ENCODE assay signal across 19 cellular contexts in the genomic region with DNA sequence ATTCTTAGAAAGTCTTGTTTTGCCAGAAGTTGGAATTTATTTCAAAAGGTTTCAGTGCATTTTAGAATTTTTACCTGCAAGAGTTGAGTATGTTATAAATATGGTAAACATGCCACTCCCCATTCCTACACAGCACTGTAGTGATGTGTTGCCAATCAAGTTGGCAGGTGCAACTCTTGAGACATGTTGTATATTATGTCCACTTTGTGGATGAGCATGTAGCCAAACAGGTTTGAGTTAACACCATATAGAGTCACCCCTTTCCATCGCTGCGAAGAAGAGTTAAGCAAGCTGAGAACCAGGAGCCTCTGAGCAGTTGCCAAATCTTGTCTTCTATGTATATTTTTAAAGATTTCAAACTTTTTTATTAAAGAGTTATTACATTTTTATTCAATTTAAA.
DNase-seq lines count a peak whose midpoint lies in the region; FAIRE-seq and TF ChIP-seq lines count a peak whose summit lies in the region.
"Had no signal": no experiment of that assay in that cellular context is flagged by ENCODE, and none has a peak within 500 bp of the region (broad histone marks: within the 10 kb centered on the region; RNA-seq: fewer than 3 reads in every experiment).

No MANE protein-coding gene starts in this region.

- H3K27me3 ChIP-seq in trophoblast cell (ENCODE audit: insufficient read depth, low read length), result no peaks in the 10 kb centered on the region

- no peak for FAIRE-seq in frontal cortex (lab: Jason Lieb, UNC)
- FAIRE-seq: GM12878, GM19239, H1 had no signal

- no peak overlapping the region for H3K27ac ChIP-seq in trophoblast cell (ENCODE audit: low read depth, low read length)
- H3K27ac ChIP-seq: GM23248 had no signal

- no peak overlapping the region for H4K12ac ChIP-seq in trophoblast cell (ENCODE audit: low read depth, low read length)

- no peak overlapping the region for H4K91ac ChIP-seq in trophoblast cell (ENCODE audit: low read depth, low read length)

- H2AFZ ChIP-seq in trophoblast cell (ENCODE audit: insufficient read depth, low read length, poor library complexity), result no peak overlapping the region
- H2AFZ ChIP-seq: GM23248 had no signal

- no peaks in the 10 kb centered on the region for H3K79me2 ChIP-seq in trophoblast cell (ENCODE audit: control insufficient read depth, insufficient read depth, low read length, poor library complexity)

- TF ChIP-seq CTCF in epithelial cell of esophagus (IDR thresholded peaks at IDR 0.05; ENCODE audit: insufficient read depth, low read depth, low read length, missing control alignments), result no peak

- H3K9me3 ChIP-seq in trophoblast cell (ENCODE audit: insufficient read depth, low read depth, low read length), result peaks cover 2% of the 10 kb centered on the region

- H3K9ac ChIP-seq in trophoblast cell (ENCODE audit: low read length), result no peak overlapping the region
- H3K9ac ChIP-seq: GM23248 had no signal

- H2BK12ac ChIP-seq in trophoblast cell (ENCODE audit: low read length), result no peak overlapping the region

- H3K23ac ChIP-seq in trophoblast cell (ENCODE audit: low read length), result no peak overlapping the region

- H3K4me3 ChIP-seq in epithelial cell of esophagus (ENCODE audit: low read length), result no peak overlapping the region
- H3K4me3 ChIP-seq in trophoblast cell (ENCODE audit: low read depth, low read length), result no peak overlapping the region
- H3K4me3 ChIP-seq: GM12878, GM23248 had no signal

- H3K14ac ChIP-seq in trophoblast cell (ENCODE audit: low read length), result no peak overlapping the region

- H3K4ac ChIP-seq in trophoblast cell (ENCODE audit: low read depth, low read length), result no peak overlapping the region

- WGBS in trophoblast cell (ENCODE audit: extremely low coverage, insufficient coverage, insufficient read length), result no CpG with 5 or more reads among the region's 2 CpGs

- H3K18ac ChIP-seq in trophoblast cell (ENCODE audit: low read length), result no peak overlapping the region

- H2AK5ac ChIP-seq in trophoblast cell (ENCODE audit: low read length), result no peak overlapping the region

- no peak overlapping the region for H3K4me2 ChIP-seq in trophoblast cell (ENCODE audit: low read length)

- no peak overlapping the region for H4K8ac ChIP-seq in trophoblast cell (ENCODE audit: low read depth, low read length)

- H3K4me1 ChIP-seq in trophoblast cell (ENCODE audit: control insufficient read depth in 1 of 2, insufficient read depth in 2 of 2, low read length in 2 of 2), result no peaks in the 10 kb centered on the region

- no peaks in the 10 kb centered on the region for H3K79me1 ChIP-seq in trophoblast cell (ENCODE audit: low read length)

- H2BK120ac ChIP-seq in trophoblast cell (ENCODE audit: insufficient read depth, low read length, poor library complexity), result no peak overlapping the region

- no peaks in the 10 kb centered on the region for H3K36me3 ChIP-seq in trophoblast cell (ENCODE audit: control insufficient read depth in 1 of 2, insufficient read depth in 2 of 2, low read length in 2 of 2)

- DNase-seq in NCI-H748 (lab: John Stamatoyannopoulos, UW; ENCODE audit: unreplicated experiment) (peak; percentile 3), NCI-H748 treated with DMSO at 0.1 percent for 48 hours (lab: John Stamatoyannopoulos, UW) (no peak), epithelial cell of esophagus (ENCODE audit: low read depth) (peak; percentile 68), trophoblast cell (peak; percentile 77 to 88), iPS-NIHi11 (ENCODE audit: low spot score) (no peak), frontal cortex (ENCODE audit: low spot score in 2 of 2) (no peak)
- DNase-seq: C1 segment of cervical spinal cord; Calu3; CD4-positive, alpha-beta memory T cell; COR-L47; DMS79; EL; GDM1; GM23248; H7; HCEC 1CT had no signal

- no peak overlapping the region for H2BK5ac ChIP-seq in trophoblast cell (ENCODE audit: low read depth, low read length, poor library complexity)

Comparison
In these comparisons a context has a peak if more than half of its experiments do, and no peak if none do; other contexts are left out.
1. DNase-seq: peak in NCI-H748 (single experiment), epithelial cell of esophagus (single experiment) and trophoblast cell (2 of 2); none in NCI-H748 treated with DMSO at 0.1 percent for 48 hours (single experiment), iPS-NIHi11 (single experiment) and frontal cortex (0 of 2).